Comparison of ENCODE assay signal across 1 cellular context in genomic region chr6:37650071-37650481, GRCh38.
TF ChIP-seq lines count a peak whose summit lies in the region.

No MANE protein-coding gene starts in this region.

TF ChIP-seq in HepG2, 621 proteins besides CTCF, POLR2A, EP300 and RAD21 (continued from another document and continues in another):
- TF ChIP-seq DZIP1 (CRISPR knock-in tag; IDR thresholded peaks at IDR 0.05): no peak
- TF ChIP-seq MBNL3 (CRISPR knock-in tag; conservative IDR thresholded peaks at IDR 0.05): no peak
- TF ChIP-seq CBFB (CRISPR knock-in tag; IDR thresholded peaks at IDR 0.05): no peak
- TF ChIP-seq TEF (CRISPR knock-in tag; IDR thresholded peaks at IDR 0.05): no peak
- TF ChIP-seq ZNF883 (CRISPR knock-in tag; IDR thresholded peaks at IDR 0.05; ENCODE audit: not compliant biosample characterization): peak; percentile 43
- TF ChIP-seq ZNF329 (CRISPR knock-in tag; IDR thresholded peaks at IDR 0.05; ENCODE audit: low read depth): no peak
- no peak for TF ChIP-seq ZNF552 (CRISPR knock-in tag; IDR thresholded peaks at IDR 0.05; ENCODE audit: borderline replicate concordance)
- TF ChIP-seq NR1H2 (CRISPR knock-in tag; IDR thresholded peaks at IDR 0.05; ENCODE audit: borderline replicate concordance, low read depth): no peak
- no peak for TF ChIP-seq MIER3 (CRISPR knock-in tag; IDR thresholded peaks at IDR 0.05; ENCODE audit: borderline replicate concordance)
- no peak for TF ChIP-seq TRAFD1 (CRISPR knock-in tag; IDR thresholded peaks at IDR 0.05; ENCODE audit: borderline replicate concordance)
- no peak for TF ChIP-seq ZNF33B (CRISPR knock-in tag; IDR thresholded peaks at IDR 0.05)
- no peak for TF ChIP-seq MNT (IDR thresholded peaks at IDR 0.05)
- TF ChIP-seq PRDM15 (CRISPR knock-in tag; IDR thresholded peaks at IDR 0.05): 0 out of 2 replicates have a peak, but pooled peaks have one; percentile 19
- TF ChIP-seq ZFP82 (CRISPR knock-in tag; IDR thresholded peaks at IDR 0.05; ENCODE audit: borderline replicate concordance): no peak
- TF ChIP-seq MTERF4 (CRISPR knock-in tag; IDR thresholded peaks at IDR 0.05): no peak
- no peak for TF ChIP-seq ZKSCAN1 (IDR thresholded peaks at IDR 0.05; ENCODE audit: low read length)
- no peak for TF ChIP-seq POGZ (CRISPR knock-in tag; IDR thresholded peaks at IDR 0.05)
- TF ChIP-seq KDM4B (CRISPR knock-in tag; IDR thresholded peaks at IDR 0.05): no peak
- TF ChIP-seq ZMYM4 (CRISPR knock-in tag; IDR thresholded peaks at IDR 0.05): no peak
- TF ChIP-seq FOXO4 (CRISPR knock-in tag; conservative IDR thresholded peaks at IDR 0.05): no peak
- TF ChIP-seq MLLT10 (CRISPR knock-in tag; IDR thresholded peaks at IDR 0.05): no peak
- no peak for TF ChIP-seq RORA (CRISPR knock-in tag; IDR thresholded peaks at IDR 0.05)
- TF ChIP-seq GABPA (IDR thresholded peaks at IDR 0.05; ENCODE audit: low read depth, low read length): no peak
- TF ChIP-seq GABPA (CRISPR knock-in tag; IDR thresholded peaks at IDR 0.05; ENCODE audit: low read depth): no peak
- no peak for TF ChIP-seq MEIS1 (CRISPR knock-in tag; IDR thresholded peaks at IDR 0.05; ENCODE audit: borderline replicate concordance)
- no peak for TF ChIP-seq GLI4 (CRISPR knock-in tag; IDR thresholded peaks at IDR 0.05; ENCODE audit: borderline replicate concordance)
- TF ChIP-seq CREBL2 (CRISPR knock-in tag; IDR thresholded peaks at IDR 0.05; ENCODE audit: borderline replicate concordance): no peak
- TF ChIP-seq TCF7 (IDR thresholded peaks at IDR 0.05; ENCODE audit: low read depth): no peak
- TF ChIP-seq TFAP4 (IDR thresholded peaks at IDR 0.05; ENCODE audit: borderline replicate concordance, low read depth): no peak
- no peak for TF ChIP-seq ZFYVE20 (CRISPR knock-in tag; IDR thresholded peaks at IDR 0.05; ENCODE audit: borderline replicate concordance, low read depth)
- TF ChIP-seq GTF2F1 (IDR thresholded peaks at IDR 0.05; ENCODE audit: low read length): no peak
- no peak for TF ChIP-seq SRSF9 (IDR thresholded peaks at IDR 0.05; ENCODE audit: borderline replicate concordance, insufficient read depth, low read depth, low read length, poor library complexity, severe bottlenecking)
- TF ChIP-seq ZNF781 (CRISPR knock-in tag; IDR thresholded peaks at IDR 0.05; ENCODE audit: borderline replicate concordance, not compliant biosample characterization): no peak
- no peak for TF ChIP-seq ZNF598 (CRISPR knock-in tag; IDR thresholded peaks at IDR 0.05; ENCODE audit: borderline replicate concordance)
- no peak for TF ChIP-seq SKIL (CRISPR knock-in tag; IDR thresholded peaks at IDR 0.05; ENCODE audit: borderline replicate concordance)
- no peak for TF ChIP-seq WIZ (CRISPR knock-in tag; IDR thresholded peaks at IDR 0.05)
- TF ChIP-seq TFDP2 (CRISPR knock-in tag; IDR thresholded peaks at IDR 0.05): no peak
- TF ChIP-seq ZNF766 (CRISPR knock-in tag; IDR thresholded peaks at IDR 0.05; ENCODE audit: borderline replicate concordance): no peak
- TF ChIP-seq PTBP1 (IDR thresholded peaks at IDR 0.05; ENCODE audit: low read depth, low read length, poor library complexity, severe bottlenecking): no peak
- no peak for TF ChIP-seq KLF11 (CRISPR knock-in tag; IDR thresholded peaks at IDR 0.05)
- TF ChIP-seq ZNF720 (CRISPR knock-in tag; IDR thresholded peaks at IDR 0.05): no peak
